In the genomic region with DNA sequence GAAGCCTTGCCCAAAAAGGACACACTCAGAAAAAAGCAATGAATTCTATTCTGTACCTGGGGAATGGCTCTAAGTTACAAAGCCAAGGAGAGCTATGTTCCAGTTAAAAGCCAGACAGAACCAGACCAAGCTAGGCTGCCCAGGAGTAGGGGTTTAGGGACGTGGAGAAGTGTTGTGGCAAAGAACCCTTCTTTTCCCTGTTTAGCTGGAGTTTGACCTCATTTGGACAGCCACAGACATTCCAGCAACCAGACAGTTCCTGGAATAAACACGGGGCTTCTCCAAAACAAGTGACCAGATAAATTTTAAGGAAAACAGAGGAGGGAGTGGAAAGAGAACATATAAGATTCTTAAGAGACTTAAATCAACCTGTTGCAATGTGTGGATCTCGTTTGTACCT, we compare ENCODE assay signal across 1 cellular context.
TF ChIP-seq lines count a peak whose summit lies in the region.

No MANE protein-coding gene starts in this region.

TF ChIP-seq in HepG2, 621 proteins besides CTCF, POLR2A, EP300 and RAD21 (continued from another document):
- TF ChIP-seq, protein P1, sequence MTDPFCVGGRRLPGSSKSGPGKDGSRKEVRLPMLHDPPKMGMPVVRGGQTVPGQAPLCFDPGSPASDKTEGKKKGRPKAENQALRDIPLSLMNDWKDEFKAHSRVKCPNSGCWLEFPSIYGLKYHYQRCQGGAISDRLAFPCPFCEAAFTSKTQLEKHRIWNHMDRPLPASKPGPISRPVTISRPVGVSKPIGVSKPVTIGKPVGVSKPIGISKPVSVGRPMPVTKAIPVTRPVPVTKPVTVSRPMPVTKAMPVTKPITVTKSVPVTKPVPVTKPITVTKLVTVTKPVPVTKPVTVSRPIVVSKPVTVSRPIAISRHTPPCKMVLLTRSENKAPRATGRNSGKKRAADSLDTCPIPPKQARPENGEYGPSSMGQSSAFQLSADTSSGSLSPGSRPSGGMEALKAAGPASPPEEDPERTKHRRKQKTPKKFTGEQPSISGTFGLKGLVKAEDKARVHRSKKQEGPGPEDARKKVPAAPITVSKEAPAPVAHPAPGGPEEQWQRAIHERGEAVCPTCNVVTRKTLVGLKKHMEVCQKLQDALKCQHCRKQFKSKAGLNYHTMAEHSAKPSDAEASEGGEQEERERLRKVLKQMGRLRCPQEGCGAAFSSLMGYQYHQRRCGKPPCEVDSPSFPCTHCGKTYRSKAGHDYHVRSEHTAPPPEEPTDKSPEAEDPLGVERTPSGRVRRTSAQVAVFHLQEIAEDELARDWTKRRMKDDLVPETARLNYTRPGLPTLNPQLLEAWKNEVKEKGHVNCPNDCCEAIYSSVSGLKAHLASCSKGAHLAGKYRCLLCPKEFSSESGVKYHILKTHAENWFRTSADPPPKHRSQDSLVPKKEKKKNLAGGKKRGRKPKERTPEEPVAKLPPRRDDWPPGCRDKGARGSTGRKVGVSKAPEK (CRISPR knock-in tag; IDR thresholded peaks at IDR 0.05; ENCODE audit: borderline replicate concordance): no peak
- 0 out of 2 replicates have a peak, but pooled peaks have one; percentile 8 for TF ChIP-seq HNF4A (CRISPR knock-in tag; IDR thresholded peaks at IDR 0.05)
